ENCODE assay signal across 8 cellular contexts in genomic region chr14:24196071-24197061, GRCh38. TPM values are rescaled to one million over a fixed set of nuclear protein-coding genes. Genes with fewer than 3 reads are reported as not detected.
DNase-seq lines count a peak whose midpoint lies in the region; ATAC-seq and TF ChIP-seq lines count a peak whose summit lies in the region.

No MANE protein-coding gene starts in this region.

- DNase-seq in Daoy (ENCODE audit: low read depth) (peak; percentile 33), KG1 (lab: John Stamatoyannopoulos, UW) (peak; percentile 22), ascending aorta (ENCODE audit: low spot score in 2 of 2) (no peak), iPS-NIHi7 (ENCODE audit: extremely low spot score) (peak; percentile 36), NCI-H526 treated with DMSO at 0.1 percent for 48 hours (lab: John Stamatoyannopoulos, UW) (no peak)
- no peak for DNase-seq in stimulated activated naive CD8-positive, alpha-beta T cell treated with anti-CD3 and anti-CD28 coated beads, Interleukin-15, amount 100 ng/mL, for 72 hours
- DNase-seq in effector CD4-positive, alpha-beta T cell: no peak

- H3K27ac ChIP-seq in ascending aorta: peak overlapping the region; percentile 97 to 99

- peak overlapping the region; percentile 94 to 98 for H3K4me3 Mint-ChIP-seq in stimulated activated naive CD8-positive, alpha-beta T cell treated with anti-CD3 and anti-CD28 coated beads, Interleukin-15, amount 100 ng/mL, for 72 hours

- peaks cover 14 to 17% of the 10 kb centered on the region in 2 donors for H3K36me3 ChIP-seq in ascending aorta

- H3K9me3 ChIP-seq in ascending aorta: no peaks in the 10 kb centered on the region

- peaks cover 8 to 25% of the 10 kb centered on the region in 2 donors for H3K4me1 ChIP-seq in ascending aorta

- TF ChIP-seq CTCF in ascending aorta (IDR thresholded peaks at IDR 0.05): no peak

- H3K9me3 Mint-ChIP-seq in stimulated activated naive CD8-positive, alpha-beta T cell treated with anti-CD3 and anti-CD28 coated beads, Interleukin-15, amount 100 ng/mL, for 72 hours: peaks cover 3 to 4% of the 10 kb centered on the region in 2 donors

- H3K27me3 ChIP-seq in ascending aorta: no peaks in the 10 kb centered on the region

- no peaks in the 10 kb centered on the region for H3K27me3 Mint-ChIP-seq in stimulated activated naive CD8-positive, alpha-beta T cell treated with anti-CD3 and anti-CD28 coated beads, Interleukin-15, amount 100 ng/mL, for 72 hours

- peak overlapping the region; percentile 99 to 100 for H3K27ac Mint-ChIP-seq in stimulated activated naive CD8-positive, alpha-beta T cell treated with anti-CD3 and anti-CD28 coated beads, Interleukin-15, amount 100 ng/mL, for 72 hours

- H3K4me3 ChIP-seq in ascending aorta: peak overlapping the region; percentile 81 to 98

- intact Hi-C loops in ascending aorta (cut with DNase I): no loop called here

- peak; percentile 12 for ATAC-seq in GM19455 (IDR thresholded peaks at IDR 0.05; ENCODE audit: unreplicated experiment)
- ATAC-seq in stimulated activated naive CD8-positive, alpha-beta T cell treated with anti-CD3 and anti-CD28 coated beads, Interleukin-15, amount 100 ng/mL, for 72 hours: no peak

- H3K4me1 Mint-ChIP-seq in stimulated activated naive CD8-positive, alpha-beta T cell treated with anti-CD3 and anti-CD28 coated beads, Interleukin-15, amount 100 ng/mL, for 72 hours: peaks cover 69% of the 10 kb centered on the region

RNA-seq across cellular contexts. Expression of gene TM9SF1, which starts 1.1 kb away (rescaled TPM):
- 91.9 and 98.7 TPM in 2 replicates for total RNA-seq in Daoy (2014; rRNA removed; shearing (Covaris generic))
- total RNA-seq in ascending aorta: 86.5 TPM

RNA-seq across cellular contexts. Expression of gene IPO4, which starts 7.8 kb away (rescaled TPM):
- total RNA-seq in Daoy (2014; rRNA removed; shearing (Covaris generic)): 165 and 275 TPM in 2 replicates
- 140 TPM for total RNA-seq in ascending aorta

RNA-seq across cellular contexts. Expression of gene TSSK4, which starts 9.1 kb away (rescaled TPM):
- not detected in 2 replicates for total RNA-seq in Daoy (2014; rRNA removed; shearing (Covaris generic))
- total RNA-seq in ascending aorta: not detected

RNA-seq across cellular contexts. Expression of gene CHMP4A, which starts 16.9 kb away (rescaled TPM):
- 60.1 and 89.8 TPM in 2 replicates for total RNA-seq in Daoy (2014; rRNA removed; shearing (Covaris generic))
- total RNA-seq in ascending aorta: 27.0 TPM

RNA-seq across cellular contexts. Expression of gene MDP1, which starts 19.5 kb away (rescaled TPM):
- 12.7 and 18.9 TPM in 2 replicates for total RNA-seq in Daoy (2014; rRNA removed; shearing (Covaris generic))
- total RNA-seq in ascending aorta: 58.8 TPM

Comparison
In these comparisons a context has a peak if more than half of its experiments do, and no peak if none do; other contexts are left out.
1. DNase-seq: peak in Daoy (single experiment), KG1 (single experiment) and iPS-NIHi7 (single experiment); none in ascending aorta (0 of 2), stimulated activated naive CD8-positive, alpha-beta T cell treated with anti-CD3 and anti-CD28 coated beads, Interleukin-15, amount 100 ng/mL, for 72 hours (0 of 2), NCI-H526 treated with DMSO at 0.1 percent for 48 hours (single experiment) and effector CD4-positive, alpha-beta T cell (single experiment).